ENCODE assay signal across 8 cellular contexts in genomic region chr1:155127672-155128468, GRCh38. TPM values are rescaled to one million over a fixed set of nuclear protein-coding genes. Genes with fewer than 3 reads are reported as not detected.
A peak's percentile ranks its signal among the peaks of the same experiment; 100 is the strongest.
DNase-seq lines count a peak whose midpoint lies in the region; ATAC-seq, FAIRE-seq and TF ChIP-seq lines count a peak whose summit lies in the region.

Gene EFNA1 (plus strand): TSS chr1:155127876. CDS start chr1:155127978, 102 bp downstream.

- H3K27ac ChIP-seq in duodenal mucosa (ENCODE audit: low read depth, low read length) = peak within 1 kb of the TSS; percentile 96
- H3K27ac ChIP-seq in HepG2 (ENCODE audit: extremely low read length, insufficient read depth, low read length) = peak within 1 kb of the TSS; percentile 100

- POLR2A ChIA-PET in HepG2 (lab: Yijun Ruan, JAX) = interaction anchor here (1.2 to 6.4 kb wide), 15 partner anchors 8 to 155 kb away, joined by 4 to 144 read pairs (median 15); partner anchors contain the start of genes DPM3, KRTCAP2, SLC50A1 and TRIM46

- H3K36me3 ChIP-seq in duodenal mucosa (ENCODE audit: control insufficient read depth in 1 of 2, insufficient read depth in 2 of 2, low read length in 2 of 2) (peaks cover 8 to 15% of the 10 kb centered on the region in 2 donors), HepG2 (replicated peaks in 1 of 2; ENCODE audit: control insufficient read depth in 1 of 2, insufficient read depth in 2 of 2, low read length in 2 of 2) (peaks cover 6 to 25% of the 10 kb centered on the region in 2 experiments; a peak in 4 of 5 replicates)

- H3K9me3 Mint-ChIP-seq in CD14-positive monocyte (peaks cover 0 to 22% (median 11%) of the 10 kb centered on the region in 7 donors), IgD-negative memory B cell (no peaks in the 10 kb centered on the region)

- H3K9me3 ChIP-seq in duodenal mucosa (ENCODE audit: control insufficient read depth in 1 of 2, low read length in 2 of 2) (no peaks in the 10 kb centered on the region), HepG2 (ENCODE audit: low read length) (no peaks in the 10 kb centered on the region)

- peak; percentile 23 for ATAC-seq in HepG2
- ATAC-seq in GM19351 (IDR thresholded peaks at IDR 0.05; ENCODE audit: unreplicated experiment) = no peak
- ATAC-seq in HG03139 (IDR thresholded peaks at IDR 0.05; ENCODE audit: unreplicated experiment) = no peak

- peak in 1 of 2 experiments; percentile 92; a peak in 2 of 4 replicates for TF ChIP-seq POLR2A in HepG2 (IDR thresholded peaks at IDR 0.05; ENCODE audit: insufficient read depth in 1 of 2, low read depth in 2 of 2, low read length in 2 of 2)

- H3K4me3 Mint-ChIP-seq in CD14-positive monocyte (peak within 1 kb of the TSS; percentile 76 to 89), IgD-negative memory B cell (peak within 1 kb of the TSS; percentile 67 to 94 (median 86))

- peak in 1 of 2 experiments; percentile 22; a peak in 1 of 4 replicates for TF ChIP-seq EP300 in HepG2 (IDR thresholded peaks at IDR 0.05; ENCODE audit: low read depth in 2 of 2, low read length in 2 of 2)
- no peak for TF ChIP-seq EP300 in HepG2 (CRISPR knock-in tag; IDR thresholded peaks at IDR 0.05; ENCODE audit: borderline replicate concordance)

- H3K4me1 Mint-ChIP-seq in CD14-positive monocyte (peaks cover 34% of the 10 kb centered on the region), IgD-negative memory B cell (peaks cover 15 to 18% (median 16%) of the 10 kb centered on the region in 3 donors)

- H3K4me2 ChIP-seq in HepG2 (ENCODE audit: low read depth, low read length) = peak within 1 kb of the TSS; percentile 94

- H3K36me3 Mint-ChIP-seq in CD14-positive monocyte = peaks cover 5 to 20% of the 10 kb centered on the region in 2 donors
- no peaks in the 10 kb centered on the region for H3K36me3 Mint-ChIP-seq in IgD-negative memory B cell

- peak within 1 kb of the TSS; percentile 84 to 96 for H3K9ac ChIP-seq in duodenal mucosa (ENCODE audit: low read depth in 1 of 2, low read length in 2 of 2)
- peak within 1 kb of the TSS; percentile 99 for H3K9ac ChIP-seq in HepG2 (ENCODE audit: insufficient read depth, low read depth, low read length)

- H3K4me1 ChIP-seq in duodenal mucosa (ENCODE audit: control insufficient read depth in 1 of 2, insufficient read depth in 2 of 2, low read length in 2 of 2) (peaks cover 39 to 69% of the 10 kb centered on the region in 2 donors), HepG2 (ENCODE audit: insufficient read depth, low read length) (peaks cover 51% of the 10 kb centered on the region)

- H3K27me3 ChIP-seq in duodenal mucosa (ENCODE audit: control insufficient read depth in 1 of 2, insufficient read depth in 2 of 2, low read length in 2 of 2) (no peaks in the 10 kb centered on the region), HepG2 (ENCODE audit: control insufficient read depth in 1 of 2, insufficient read depth in 2 of 2, low read length in 2 of 2) (no peaks in the 10 kb centered on the region; a peak in 1 of 5 replicates)

- intact Hi-C loops in CD14-positive monocyte (cut with micrococcal nuclease) = loop anchor here (5.0 kb wide), 3 partner anchors 34 to 39 kb away; no protein-coding TSS in a partner anchor
- intact Hi-C loops in HepG2 (cut with micrococcal nuclease; ENCODE audit: unreplicated experiment) = loop anchor here (1.0 to 5.0 kb wide), 5 partner anchors 7 to 954 kb away; partner anchors contain the start of genes MEX3A and SLC50A1

- in situ Hi-C loops in HepG2 (cut with HindIII; ENCODE audit: extremely low pct_ligation_motif_present, low pct_unique_long_range_greater_than_20kb) = loop anchor here (5.0 kb wide), 1 partner anchor 36 kb away; no protein-coding TSS in a partner anchor

- DNase-seq in CD14-positive monocyte (ENCODE audit: low spot score) (no peak), HepG2 (ENCODE audit: low spot score) (peak; percentile 59)
- DNase-seq in activated CD4-positive, alpha-beta T cell treated with anti-CD3 and anti-CD28 coated beads for 48 hours = peak; percentile 42
- DNase-seq in stimulated activated CD4-positive, alpha-beta T cell treated with anti-CD3 and anti-CD28 coated beads, Interleukin-4, amount 100 ng/mL, for 1 hour = peak; percentile 46

- H2AFZ ChIP-seq in HepG2 (ENCODE audit: low read length) = no peak within 1 kb of the TSS

- WGBS in HepG2 (ENCODE audit: low lambda C conversion rate) = 0% methylated on average over 21 of the region's 45 CpGs

- H3K27ac Mint-ChIP-seq in CD14-positive monocyte (peak within 1 kb of the TSS in 5 of 7 donors; percentile 15 to 76 (median 53)), IgD-negative memory B cell (peak within 1 kb of the TSS in 2 of 3 donors; percentile 3 to 23)

- H3K4me3 ChIP-seq in duodenal mucosa (ENCODE audit: low read depth in 1 of 2, low read length in 2 of 2) (peak within 1 kb of the TSS; percentile 64 to 73), HepG2 (replicated peaks in 1 of 3; ENCODE audit: insufficient read depth in 1 of 3, low read depth in 2 of 3, low read length in 3 of 3) (peak within 1 kb of the TSS; percentile 96 to 99 (median 99))

- no TSS peak for BruUV-seq in HepG2 (replicated peaks; lab: Mats Ljungman, UMichigan)

- peaks cover 61 to 88% (median 78%) of the 10 kb centered on the region in 3 donors for H3K27me3 Mint-ChIP-seq in CD14-positive monocyte (ENCODE audit: low read depth in 3 of 3)
- H3K27me3 Mint-ChIP-seq in IgD-negative memory B cell = peaks cover 37% of the 10 kb centered on the region

- H3K79me2 ChIP-seq in HepG2 (ENCODE audit: insufficient read depth, low read length) = peaks cover 57% of the 10 kb centered on the region

- CTCF ChIA-PET in HepG2 (lab: Yijun Ruan, JAX; ENCODE audit: low intra/inter-chr PET ratio, low total read pairs) = interaction anchor here (1.2 kb wide), 1 partner anchor 40 kb away, joined by 3 read pairs; no protein-coding TSS in a partner anchor

- TF ChIP-seq CTCF in CD14-positive monocyte (IDR thresholded peaks at IDR 0.05) (no peak), HepG2 (CRISPR knock-in tag; IDR thresholded peaks at IDR 0.05) (no peak)

- H4K20me1 ChIP-seq in HepG2 (ENCODE audit: insufficient read depth, low read length) = peaks cover 35% of the 10 kb centered on the region

- no peak for FAIRE-seq in HepG2 (lab: Jason Lieb, UNC)

- peak; percentile 18 for TF ChIP-seq RAD21 in HepG2 (CRISPR knock-in tag; IDR thresholded peaks at IDR 0.05)

TF ChIP-seq in HepG2, 621 proteins besides CTCF, POLR2A, EP300 and RAD21 (continues in another document):
- TF ChIP-seq, protein P1, sequence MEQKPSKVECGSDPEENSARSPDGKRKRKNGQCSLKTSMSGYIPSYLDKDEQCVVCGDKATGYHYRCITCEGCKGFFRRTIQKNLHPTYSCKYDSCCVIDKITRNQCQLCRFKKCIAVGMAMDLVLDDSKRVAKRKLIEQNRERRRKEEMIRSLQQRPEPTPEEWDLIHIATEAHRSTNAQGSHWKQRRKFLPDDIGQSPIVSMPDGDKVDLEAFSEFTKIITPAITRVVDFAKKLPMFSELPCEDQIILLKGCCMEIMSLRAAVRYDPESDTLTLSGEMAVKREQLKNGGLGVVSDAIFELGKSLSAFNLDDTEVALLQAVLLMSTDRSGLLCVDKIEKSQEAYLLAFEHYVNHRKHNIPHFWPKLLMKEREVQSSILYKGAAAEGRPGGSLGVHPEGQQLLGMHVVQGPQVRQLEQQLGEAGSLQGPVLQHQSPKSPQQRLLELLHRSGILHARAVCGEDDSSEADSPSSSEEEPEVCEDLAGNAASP (CRISPR knock-in tag; IDR thresholded peaks at IDR 0.05; ENCODE audit: borderline replicate concordance) = 0 out of 2 replicates have a peak, but pooled peaks have one; percentile 12
- TF ChIP-seq HES4 (CRISPR knock-in tag; IDR thresholded peaks at IDR 0.05; ENCODE audit: borderline replicate concordance) = peak; percentile 41; the same call in 1 of the 2 replicates
- TF ChIP-seq ZNF264 (CRISPR knock-in tag; IDR thresholded peaks at IDR 0.05) = peak; percentile 5; the same call in 1 of the 2 replicates
- TF ChIP-seq KLF16 (CRISPR knock-in tag; IDR thresholded peaks at IDR 0.05) = peak in 1 of 2 experiments; percentile 3; a peak in 1 of 4 replicates
- TF ChIP-seq, protein P2, sequence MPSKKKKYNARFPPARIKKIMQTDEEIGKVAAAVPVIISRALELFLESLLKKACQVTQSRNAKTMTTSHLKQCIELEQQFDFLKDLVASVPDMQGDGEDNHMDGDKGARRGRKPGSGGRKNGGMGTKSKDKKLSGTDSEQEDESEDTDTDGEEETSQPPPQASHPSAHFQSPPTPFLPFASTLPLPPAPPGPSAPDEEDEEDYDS (CRISPR knock-in tag; IDR thresholded peaks at IDR 0.05) = peak; percentile 87
- peak; percentile 98 for TF ChIP-seq HNRNPLL (IDR thresholded peaks at IDR 0.05; ENCODE audit: low read depth, low read length, poor library complexity, severe bottlenecking)
- TF ChIP-seq SAFB2 (CRISPR knock-in tag; IDR thresholded peaks at IDR 0.05; ENCODE audit: borderline replicate concordance, low read depth) = 0 out of 2 replicates have a peak, but pooled peaks have one; percentile 21

RNA-seq across cellular contexts. Expression of gene EFNA1, which starts in this region (rescaled TPM):
- polyA plus RNA-seq in CD14-positive monocyte = not detected
- polyA plus RNA-seq in IgD-negative memory B cell = not detected
- 41.2 and 81.8 TPM in 2 replicates for total RNA-seq in HepG2 (2016; rRNA removed; fragmentation: Illumina TruSeq; extraction: Trizol)
- total RNA-seq in HepG2 (2016; cell fraction: cytosol; rRNA removed; fragmentation: Illumina TruSeq; extraction: Trizol; ENCODE audit: low read depth) = 20.3 and 22.5 TPM in 2 replicates
- 43.8 and 83.7 TPM in 2 replicates for total RNA-seq in HepG2 (2016; cell fraction: insoluble cytoplasmic fraction; rRNA removed; fragmentation: Illumina TruSeq; extraction: Trizol)
- total RNA-seq in HepG2 (2016; cell fraction: membrane; rRNA removed; fragmentation: Illumina TruSeq; extraction: Trizol) = 37.3 and 39.8 TPM in 2 replicates
- 83.6 and 87.9 TPM in 2 replicates for total RNA-seq in HepG2 (2016; cell fraction: nucleus; rRNA removed; fragmentation: Illumina TruSeq; extraction: Trizol)
- polyA plus RNA-seq in HepG2 (2011; rRNA removed) = 874 and 1,163 TPM in 2 replicates
- 750 and 916 TPM in 2 replicates for polyA plus RNA-seq in HepG2 (2011; cell fraction: cytosol; rRNA removed)
- 390 and 585 TPM in 2 replicates for polyA plus RNA-seq in HepG2 (2011; cell fraction: nucleus; rRNA removed)
- 254 and 427 TPM in 2 replicates for polyA plus RNA-seq in HepG2 (2012)
- 16.7 and 18.6 TPM in 2 replicates for polyA plus RNA-seq in HepG2 (2016; cell fraction: cytosol; fragmentation: Illumina TruSeq; extraction: Trizol; ENCODE audit: low read depth)
- 45.4 and 47.8 TPM in 2 replicates for polyA plus RNA-seq in HepG2 (2016; cell fraction: insoluble cytoplasmic fraction; fragmentation: Illumina TruSeq; extraction: Trizol; ENCODE audit: low read depth)
- 25.2 and 27.9 TPM in 2 replicates for polyA plus RNA-seq in HepG2 (2016; cell fraction: membrane; fragmentation: Illumina TruSeq; extraction: Trizol; ENCODE audit: low read depth)
- 175 and 184 TPM in 2 replicates for polyA plus RNA-seq in HepG2 (2016; cell fraction: nucleus; fragmentation: Illumina TruSeq; extraction: Trizol; ENCODE audit: insufficient read depth, low read depth)
- polyA minus RNA-seq in HepG2 (2011; rRNA and poly(A)+ RNA removed; ENCODE audit: low replicate concordance) = 139 and 593 TPM in 2 replicates
- polyA minus RNA-seq in HepG2 (2011; cell fraction: cytosol; rRNA and poly(A)+ RNA removed) = 195 and 264 TPM in 2 replicates
- polyA minus RNA-seq in HepG2 (2011; cell fraction: nucleus; rRNA and poly(A)+ RNA removed) = 72.6 and 120 TPM in 2 replicates

Comparison
In these comparisons a context has a peak if more than half of its experiments do, and no peak if none do; other contexts are left out.
1. RNA of gene EFNA1 (polyA plus RNA-seq): 16.7 to 1,163 TPM in HepG2; not detected in CD14-positive monocyte and not detected in IgD-negative memory B cell (single experiment); every median in the first group is over 10 times any median in the second.